In the genomic region with DNA sequence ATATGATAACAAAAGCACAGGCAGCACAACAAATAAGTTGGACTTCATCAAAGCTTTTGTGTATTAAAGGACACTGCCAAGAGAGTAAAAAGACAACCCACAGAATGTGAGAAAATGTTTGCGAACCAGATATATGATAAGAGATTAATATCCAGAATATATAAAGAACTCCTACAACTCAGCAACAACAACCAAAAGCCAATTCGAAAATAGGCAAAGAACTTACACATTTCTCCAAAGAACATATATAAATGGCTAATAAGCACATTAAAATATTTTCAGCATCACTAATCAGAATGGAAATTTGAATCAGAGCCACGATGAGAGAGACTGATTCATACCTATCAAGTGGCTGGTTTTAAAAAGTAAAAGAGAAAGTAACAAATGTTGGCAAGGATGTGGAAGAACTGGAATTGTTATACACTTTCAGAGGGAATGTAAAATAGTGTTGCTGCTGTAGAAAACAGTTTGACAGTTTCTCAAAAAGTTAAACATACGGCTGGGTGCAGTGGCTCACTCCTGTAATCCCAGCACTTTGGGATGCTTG, we compare ENCODE assay signal across 20 cellular contexts.
"Had no signal": no experiment of that assay in that cellular context is flagged by ENCODE, and none has a peak within 500 bp of the region (broad histone marks: within the 10 kb centered on the region; RNA-seq: fewer than 3 reads in every experiment).

No MANE protein-coding gene starts in this region.

- H3K36me3 ChIP-seq: esophagus muscularis mucosa, neutrophil, ovary, right atrium auricular region, spleen, thoracic aorta, vagina had no signal

- H3K9me3 ChIP-seq: esophagus muscularis mucosa, neutrophil, ovary, psoas muscle, right atrium auricular region, spleen, thoracic aorta, vagina had no signal

- H3K27ac ChIP-seq: esophagus muscularis mucosa, foreskin keratinocyte, neutrophil, ovary, psoas muscle, right atrium auricular region, spleen, thoracic aorta, vagina had no signal

- FAIRE-seq: colon, endothelial cell of umbilical vein, TTC549 had no signal

- H3K4me3 ChIP-seq: esophagus muscularis mucosa, ovary, psoas muscle, right atrium auricular region, spleen, thoracic aorta, vagina had no signal

- H3K27me3 ChIP-seq: esophagus muscularis mucosa, foreskin keratinocyte, neutrophil, ovary, right atrium auricular region, spleen, vagina had no signal

- DNase-seq: activated gamma-delta T cell treated with Interleukin-2 at 50 U/mL for 16 hours; activated T-cell treated with anti-CD3 and anti-CD28 coated beads, Interleukin-2, amount 50 U/mL, for 1 hour; aorta; effector memory CD8-positive, alpha-beta T cell; immature natural killer cell; ovary; psoas muscle; spleen; stimulated activated CD4-positive, alpha-beta T cell treated with anti-CD3 and anti-CD28 coated beads, Interleukin-4, amount 100 ng/mL, for 24 hours; stimulated activated naive CD4-positive, alpha-beta T cell treated with Interleukin-2 at 50 U/mL for 16 hours had no signal

- ATAC-seq: effector memory CD8-positive, alpha-beta T cell; foreskin keratinocyte; natural killer cell treated with Interleukin-12 subunit alpha and Interleukin-12 subunit beta and Interleukin-15 and Interleukin-18, amount 100 ng/mL, for 72 hours; psoas muscle had no signal

- H3K4me1 ChIP-seq: foreskin keratinocyte, spleen, vagina had no signal
